8 cellular contexts compared by ENCODE assay signal in genomic region chr17:42797067-42798007, GRCh38. TPM values are rescaled to one million over a fixed set of nuclear protein-coding genes. Genes with fewer than 3 reads are reported as not detected.
A peak's percentile ranks its signal among the peaks of the same experiment; 100 is the strongest.
DNase-seq lines count a peak whose midpoint lies in the region; ATAC-seq and TF ChIP-seq lines count a peak whose summit lies in the region.

No MANE protein-coding gene starts in this region.

- peaks cover 0 to 4% of the 10 kb centered on the region in 2 donors for H3K36me3 Mint-ChIP-seq in activated T-cell treated with anti-CD3 and anti-CD28 coated beads, Interleukin-2, amount 50 U/mL, for 72 hours (ENCODE audit: insufficient read depth in 2 of 2)

- no peaks in the 10 kb centered on the region for H3K27me3 Mint-ChIP-seq in activated T-cell treated with anti-CD3 and anti-CD28 coated beads, Interleukin-2, amount 50 U/mL, for 72 hours (ENCODE audit: low read depth)

- TF ChIP-seq CTCF in ascending aorta (IDR thresholded peaks at IDR 0.05): no peak
- no peak for TF ChIP-seq CTCF in tibial nerve (IDR thresholded peaks at IDR 0.05)

- no peak for TF ChIP-seq EP300 in tibial nerve (IDR thresholded peaks at IDR 0.05)

- peaks cover 0 to 2% of the 10 kb centered on the region in 2 donors for H3K9me3 Mint-ChIP-seq in activated T-cell treated with anti-CD3 and anti-CD28 coated beads, Interleukin-2, amount 50 U/mL, for 72 hours

- peak overlapping the region; percentile 91 to 95 for H3K4me3 Mint-ChIP-seq in activated T-cell treated with anti-CD3 and anti-CD28 coated beads, Interleukin-2, amount 50 U/mL, for 72 hours

- H3K4me1 Mint-ChIP-seq in activated T-cell treated with anti-CD3 and anti-CD28 coated beads, Interleukin-2, amount 50 U/mL, for 72 hours (ENCODE audit: low read depth): peaks cover 27% of the 10 kb centered on the region

- H3K27ac ChIP-seq in ascending aorta (no peak overlapping the region), tibial nerve (peak overlapping the region in 2 of 4 donors; percentile 83 to 84)

- H3K9me3 ChIP-seq in ascending aorta (no peaks in the 10 kb centered on the region), tibial nerve (no peaks in the 10 kb centered on the region)

- intact Hi-C loops in ascending aorta (cut with DNase I): no loop called here

- no peak overlapping the region for H3K27ac Mint-ChIP-seq in activated T-cell treated with anti-CD3 and anti-CD28 coated beads, Interleukin-2, amount 50 U/mL, for 72 hours

- H3K27me3 ChIP-seq in ascending aorta (no peaks in the 10 kb centered on the region), tibial nerve (no peaks in the 10 kb centered on the region)

- DNase-seq in activated T-cell treated with anti-CD3 and anti-CD28 coated beads, Interleukin-2, amount 50 U/mL, for 72 hours: no peak
- no peak for DNase-seq in activated T-cell treated with anti-CD3 and anti-CD28 coated beads for 4 hours
- no peak for DNase-seq in ascending aorta (ENCODE audit: low spot score in 2 of 2)
- DNase-seq in left lobe of liver (ENCODE audit: low spot score): peak; percentile 68
- DNase-seq in tibial nerve (ENCODE audit: low spot score in 2 of 2): no peak
- no peak for DNase-seq in NCI-H748 (lab: John Stamatoyannopoulos, UW; ENCODE audit: unreplicated experiment)
- DNase-seq in stimulated activated naive CD4-positive, alpha-beta T cell (lab: John Stamatoyannopoulos, UW): no peak

- 72 to 75% methylated on average over 10 of the region's 10 CpGs for WGBS in tibial nerve, 2 donors

- H3K36me3 ChIP-seq in ascending aorta (peaks cover 0 to 16% of the 10 kb centered on the region in 2 donors), tibial nerve (peaks cover 0 to 27% (median 0%) of the 10 kb centered on the region in 3 donors)

- peak overlapping the region; percentile 59 to 78 for H3K4me3 ChIP-seq in ascending aorta
- peak overlapping the region; percentile 57 to 90 (median 78) for H3K4me3 ChIP-seq in tibial nerve

- H3K4me1 ChIP-seq in ascending aorta (peaks cover 3 to 12% of the 10 kb centered on the region in 2 donors), tibial nerve (peaks cover 0 to 29% (median 11%) of the 10 kb centered on the region in 4 donors)

- ATAC-seq in activated T-cell treated with anti-CD3 and anti-CD28 coated beads, Interleukin-2, amount 50 U/mL, for 72 hours (replicated peaks in 1 of 2): no peak
- ATAC-seq in left lobe of liver: peak; percentile 78
- ATAC-seq in GM21737 (IDR thresholded peaks at IDR 0.05; ENCODE audit: unreplicated experiment): no peak

- TF ChIP-seq POLR2A in tibial nerve (IDR thresholded peaks at IDR 0.05): no peak

RNA-seq across cellular contexts. Expression of gene COA3, which starts 1.2 kb away (rescaled TPM):
- 10 to 100 TPM; 21.9 to 23.9 TPM for total RNA-seq in activated T-cell treated with anti-CD3 and anti-CD28 coated beads, Interleukin-2, amount 50 U/mL, for 72 hours
- total RNA-seq in ascending aorta (9.8 TPM), left lobe of liver (62.9 TPM), tibial nerve (10 to 100 TPM; 58.2 to 91.7 (median 62.6) TPM)

RNA-seq across cellular contexts. Expression of gene CNTD1, which starts 1.3 kb away (rescaled TPM):
- under 1 TPM; 0.22 to 0.32 TPM for total RNA-seq in activated T-cell treated with anti-CD3 and anti-CD28 coated beads, Interleukin-2, amount 50 U/mL, for 72 hours
- not detected for total RNA-seq in ascending aorta
- total RNA-seq in left lobe of liver: not detected
- total RNA-seq in tibial nerve: under 1 TPM in 1 of 4 donors, not detected in 3; 0.22 TPM

RNA-seq across cellular contexts. Expression of gene WNK4, which starts 16.9 kb away (rescaled TPM):
- 1 to 10 TPM; 1.0 to 1.1 TPM for total RNA-seq in activated T-cell treated with anti-CD3 and anti-CD28 coated beads, Interleukin-2, amount 50 U/mL, for 72 hours
- not detected for total RNA-seq in ascending aorta
- total RNA-seq in left lobe of liver: 0.53 TPM
- 10 to 100 TPM in 2 of 4 donors, 1 to 10 TPM in 2; 3.6 to 15.6 (median 9.1) TPM for total RNA-seq in tibial nerve

RNA-seq across cellular contexts. Expression of gene VPS25, which starts 24.1 kb away (rescaled TPM):
- 10 to 100 TPM; 64.4 to 71.6 TPM for total RNA-seq in activated T-cell treated with anti-CD3 and anti-CD28 coated beads, Interleukin-2, amount 50 U/mL, for 72 hours
- 40.9 TPM for total RNA-seq in ascending aorta
- 30.9 TPM for total RNA-seq in left lobe of liver
- 10 to 100 TPM; 24.5 to 44.7 (median 38.2) TPM for total RNA-seq in tibial nerve

RNA-seq across cellular contexts. Expression of gene BECN1, which starts 26.7 kb away (rescaled TPM):
- 100 to 1,000 TPM in 1 of 2 donors, 10 to 100 TPM in 1; 98.4 to 100 TPM for total RNA-seq in activated T-cell treated with anti-CD3 and anti-CD28 coated beads, Interleukin-2, amount 50 U/mL, for 72 hours
- total RNA-seq in ascending aorta: 66.1 TPM
- 37.6 TPM for total RNA-seq in left lobe of liver
- 100 to 1,000 TPM in 1 of 4 donors, 10 to 100 TPM in 3; 76.7 to 104 (median 80.4) TPM for total RNA-seq in tibial nerve
